23 cellular contexts compared by ENCODE assay signal in genomic region chr21:45064091-45064490, GRCh38.
"Had no signal": no experiment of that assay in that cellular context is flagged by ENCODE, and none has a peak within 500 bp of the region (broad histone marks: within the 10 kb centered on the region; RNA-seq: fewer than 3 reads in every experiment).

No MANE protein-coding gene starts in this region.

- H3K4me1 ChIP-seq: adrenal gland, breast epithelium, colonic mucosa, esophagus squamous epithelium, gastroesophageal sphincter, pancreas, psoas muscle, transverse colon had no signal

- H3K36me3 ChIP-seq: adrenal gland, breast epithelium, colonic mucosa, esophagus squamous epithelium, gastroesophageal sphincter, pancreas, right atrium auricular region, transverse colon had no signal

- H3K4me3 ChIP-seq: adrenal gland, breast epithelium, colonic mucosa, esophagus squamous epithelium, gastroesophageal sphincter, pancreas, psoas muscle, right atrium auricular region, skin epidermis, transverse colon had no signal

- ATAC-seq: activated CD4-positive, alpha-beta T cell treated with anti-CD3 and anti-CD28 coated beads for 36 hours; activated T-cell treated with anti-CD3 and anti-CD28 coated beads, Interleukin-2, amount 50 U/mL, for 4 hours; left cardiac atrium; natural killer cell; pancreas; psoas muscle; stimulated activated effector memory CD8-positive, alpha-beta T cell treated with anti-CD3 and anti-CD28 coated beads, Interleukin-12 subunit alpha, Interleukin-12 subunit beta, amount 100 ng/mL, for 72 hours; stimulated activated naive CD8-positive, alpha-beta T cell treated with anti-CD3 and anti-CD28 coated beads, Interleukin-15, amount 100 ng/mL, for 72 hours had no signal

- DNase-seq: activated B cell treated with CpG ODN at 0.5 μM for 24 hours; activated CD4-positive, alpha-beta T cell treated with anti-CD3 and anti-CD28 coated beads for 36 hours; activated CD4-positive, alpha-beta T cell treated with anti-CD3 and anti-CD28 coated beads, Interleukin-2, amount 50 U/mL, for 4 hours; activated CD8-positive, alpha-beta memory T cell treated with anti-CD3 and anti-CD28 coated beads, Interleukin-2, amount 50 U/mL, for 48 hours; activated naive CD4-positive, alpha-beta T cell; activated T-cell treated with anti-CD3 and anti-CD28 coated beads, Interleukin-2, amount 50 U/mL, for 4 hours; colonic mucosa; esophagus squamous epithelium; hypothalamus; left cardiac atrium; natural killer cell; pancreas; psoas muscle; stimulated activated CD4-positive, alpha-beta T cell treated with anti-CD3 and anti-CD28 coated beads, Interleukin-2, amount 100 ng/mL, for 24 hours; stimulated activated naive CD8-positive, alpha-beta T cell treated with anti-CD3 and anti-CD28 coated beads, Interleukin-15, amount 100 ng/mL, for 72 hours; T1000; transverse colon had no signal

- H3K27ac ChIP-seq: adrenal gland, breast epithelium, colonic mucosa, esophagus squamous epithelium, gastroesophageal sphincter, pancreas, psoas muscle, right atrium auricular region, skin epidermis, transverse colon had no signal

- H3K27me3 ChIP-seq: adrenal gland, breast epithelium, colonic mucosa, esophagus squamous epithelium, gastroesophageal sphincter, pancreas, right atrium auricular region had no signal

- H3K9me3 ChIP-seq: adrenal gland, breast epithelium, colonic mucosa, esophagus squamous epithelium, gastroesophageal sphincter, pancreas, psoas muscle, right atrium auricular region, transverse colon had no signal
